Comparison of ENCODE assay signal across 1 cellular context in the genomic region with DNA sequence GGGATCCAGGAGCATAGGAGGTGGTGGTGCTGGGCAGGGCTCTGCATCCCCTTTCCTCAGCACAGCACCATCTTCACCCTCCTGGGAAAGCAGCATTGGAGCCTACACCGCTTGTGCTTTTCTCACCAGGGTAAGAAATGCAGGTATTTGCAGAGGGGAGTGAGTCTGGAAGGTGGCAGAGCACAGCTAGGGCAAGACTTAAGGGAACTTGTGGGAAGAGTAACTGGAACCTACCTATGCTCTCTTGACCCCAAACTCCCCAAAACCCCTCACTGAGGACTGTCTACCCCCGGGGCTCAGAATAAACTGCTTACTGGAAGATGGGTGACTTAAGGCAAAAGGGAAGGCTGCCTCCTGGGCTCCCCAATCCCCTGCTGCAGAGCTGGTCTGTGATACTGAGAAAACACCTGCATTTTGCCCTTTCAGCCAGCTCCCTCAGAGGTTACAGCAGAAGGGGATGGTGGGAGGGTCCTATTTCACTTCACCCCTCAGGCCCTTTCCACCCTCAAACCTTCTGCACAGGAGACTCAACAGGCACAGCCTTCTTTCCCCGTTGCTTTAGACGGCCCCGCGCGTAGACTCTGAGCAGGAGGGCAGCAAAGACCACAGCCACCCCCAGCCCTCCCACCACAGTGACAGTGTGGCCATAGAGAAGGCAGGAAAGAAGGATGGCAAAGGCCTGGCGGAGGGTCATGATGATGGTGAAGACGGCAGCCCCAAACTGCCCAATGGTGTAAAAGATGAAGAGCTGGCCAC.
TF ChIP-seq lines count a peak whose summit lies in the region.

No MANE protein-coding gene starts in this region.

TF ChIP-seq in K562, 482 proteins besides CTCF, POLR2A, EP300 and RAD21 (continued from another document and continues in another):
- TF ChIP-seq, protein P1, sequence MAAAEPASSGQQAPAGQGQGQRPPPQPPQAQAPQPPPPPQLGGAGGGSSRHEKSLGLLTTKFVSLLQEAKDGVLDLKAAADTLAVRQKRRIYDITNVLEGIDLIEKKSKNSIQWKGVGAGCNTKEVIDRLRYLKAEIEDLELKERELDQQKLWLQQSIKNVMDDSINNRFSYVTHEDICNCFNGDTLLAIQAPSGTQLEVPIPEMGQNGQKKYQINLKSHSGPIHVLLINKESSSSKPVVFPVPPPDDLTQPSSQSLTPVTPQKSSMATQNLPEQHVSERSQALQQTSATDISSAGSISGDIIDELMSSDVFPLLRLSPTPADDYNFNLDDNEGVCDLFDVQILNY (CRISPR knock-in tag; IDR thresholded peaks at IDR 0.05): 0 out of 2 replicates have a peak, but pooled peaks have one; percentile 74
- TF ChIP-seq ZNF133 (CRISPR knock-in tag; IDR thresholded peaks at IDR 0.05) (no peak), CREB1 (IDR thresholded peaks at IDR 0.05) (peak; percentile 26; the same call in 1 of the 2 replicates), CREB1 (CRISPR knock-in tag; IDR thresholded peaks at IDR 0.05) (no peak), SAFB (IDR thresholded peaks at IDR 0.05; ENCODE audit: borderline replicate concordance, low read depth, low read length) (no peak), NFATC3 (IDR thresholded peaks at IDR 0.05) (0 out of 2 replicates have a peak, but pooled peaks have one; percentile 11), SP1 (CRISPR knock-in tag; IDR thresholded peaks at IDR 0.05) (peak; percentile 72; the same call in 1 of the 2 replicates), ZNF609 (CRISPR knock-in tag; IDR thresholded peaks at IDR 0.05; ENCODE audit: borderline replicate concordance) (no peak), ZNF655 (CRISPR knock-in tag; IDR thresholded peaks at IDR 0.05) (no peak), ZC3H11A (IDR thresholded peaks at IDR 0.05; ENCODE audit: low read depth, low read length) (0 out of 2 replicates have a peak, but pooled peaks have one; percentile 32), ZNF77 (CRISPR knock-in tag; IDR thresholded peaks at IDR 0.05) (no peak), ZFP36 (IDR thresholded peaks at IDR 0.05; ENCODE audit: low read depth, low read length, partially characterized antibody) (no peak), RHOXF2B (CRISPR knock-in tag; conservative IDR thresholded peaks at IDR 0.05) (0 out of 2 replicates have a peak, but pooled peaks have one; percentile 3), SAFB2 (IDR thresholded peaks at IDR 0.05; ENCODE audit: borderline replicate concordance, low read depth, low read length, severe bottlenecking) (no peak), SIN3A (IDR thresholded peaks at IDR 0.05; ENCODE audit: borderline replicate concordance in 2 of 2, control insufficient read depth in 1 of 2, low read depth in 2 of 2, low read length in 2 of 2) (peak in 1 of 2 experiments; percentile 59; a peak in 1 of 4 replicates), MXD1 (CRISPR knock-in tag; IDR thresholded peaks at IDR 0.05; ENCODE audit: borderline replicate concordance, poor library complexity, severe bottlenecking) (no peak), PHB2 (IDR thresholded peaks at IDR 0.05; ENCODE audit: low read depth) (no peak), RBM17 (IDR thresholded peaks at IDR 0.05; ENCODE audit: borderline replicate concordance, low read depth, low read length) (no peak), FOS (IDR thresholded peaks at IDR 0.05; ENCODE audit: extremely low read depth, insufficient read length) (no peak), TFAM (CRISPR knock-in tag; conservative IDR thresholded peaks at IDR 0.05) (no peak), ZC3H4 (CRISPR knock-in tag; IDR thresholded peaks at IDR 0.05; ENCODE audit: borderline replicate concordance) (peak; percentile 78; the same call in 1 of the 2 replicates), DACH1 (IDR thresholded peaks at IDR 0.05; ENCODE audit: partially characterized antibody) (no peak), HMG20B (CRISPR knock-in tag; IDR thresholded peaks at IDR 0.05) (no peak), POLR2H (tag; IDR thresholded peaks at IDR 0.05; ENCODE audit: low read depth) (0 out of 2 replicates have a peak, but pooled peaks have one; percentile 7), AFF4 (CRISPR knock-in tag; IDR thresholded peaks at IDR 0.05) (0 out of 2 replicates have a peak, but pooled peaks have one; percentile 21), NBN (IDR thresholded peaks at IDR 0.05; ENCODE audit: low read depth) (no peak), ZNF75A (CRISPR knock-in tag; IDR thresholded peaks at IDR 0.05) (no peak), THRB (CRISPR knock-in tag; conservative IDR thresholded peaks at IDR 0.05) (peak; percentile 88), ILK (tag; IDR thresholded peaks at IDR 0.05; ENCODE audit: borderline replicate concordance, low read depth) (no peak), TSC22D4 (tag; IDR thresholded peaks at IDR 0.05) (no peak), ZBTB26 (CRISPR knock-in tag; IDR thresholded peaks at IDR 0.05) (peak; percentile 68; the same call in 1 of the 2 replicates), SRSF3 (IDR thresholded peaks at IDR 0.05; ENCODE audit: insufficient read depth, low read length) (no peak), ZEB2 (IDR thresholded peaks at IDR 0.05) (no peak), BCOR (IDR thresholded peaks at IDR 0.05) (no peak), POLR2AphosphoS5 (IDR thresholded peaks at IDR 0.05; ENCODE audit: control insufficient read depth, insufficient read depth, low read depth, low read length) (peak; percentile 87)
- TF ChIP-seq, protein P2, sequence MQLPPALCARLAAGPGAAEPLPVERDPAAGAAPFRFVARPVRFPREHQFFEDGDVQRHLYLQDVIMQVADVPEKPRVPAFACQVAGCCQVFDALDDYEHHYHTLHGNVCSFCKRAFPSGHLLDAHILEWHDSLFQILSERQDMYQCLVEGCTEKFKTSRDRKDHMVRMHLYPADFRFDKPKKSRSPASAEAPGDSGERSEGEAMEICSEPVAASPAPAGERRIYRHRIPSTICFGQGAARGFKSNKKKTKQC (CRISPR knock-in tag; IDR thresholded peaks at IDR 0.05): no peak
- TF ChIP-seq, protein P3, sequence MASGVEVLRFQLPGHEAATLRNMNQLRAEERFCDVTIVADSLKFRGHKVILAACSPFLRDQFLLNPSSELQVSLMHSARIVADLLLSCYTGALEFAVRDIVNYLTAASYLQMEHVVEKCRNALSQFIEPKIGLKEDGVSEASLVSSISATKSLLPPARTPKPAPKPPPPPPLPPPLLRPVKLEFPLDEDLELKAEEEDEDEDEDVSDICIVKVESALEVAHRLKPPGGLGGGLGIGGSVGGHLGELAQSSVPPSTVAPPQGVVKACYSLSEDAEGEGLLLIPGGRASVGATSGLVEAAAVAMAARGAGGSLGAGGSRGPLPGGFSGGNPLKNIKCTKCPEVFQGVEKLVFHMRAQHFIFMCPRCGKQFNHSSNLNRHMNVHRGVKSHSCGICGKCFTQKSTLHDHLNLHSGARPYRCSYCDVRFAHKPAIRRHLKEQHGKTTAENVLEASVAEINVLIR (CRISPR knock-in tag; IDR thresholded peaks at IDR 0.05): no peak
- TF ChIP-seq, protein P4, sequence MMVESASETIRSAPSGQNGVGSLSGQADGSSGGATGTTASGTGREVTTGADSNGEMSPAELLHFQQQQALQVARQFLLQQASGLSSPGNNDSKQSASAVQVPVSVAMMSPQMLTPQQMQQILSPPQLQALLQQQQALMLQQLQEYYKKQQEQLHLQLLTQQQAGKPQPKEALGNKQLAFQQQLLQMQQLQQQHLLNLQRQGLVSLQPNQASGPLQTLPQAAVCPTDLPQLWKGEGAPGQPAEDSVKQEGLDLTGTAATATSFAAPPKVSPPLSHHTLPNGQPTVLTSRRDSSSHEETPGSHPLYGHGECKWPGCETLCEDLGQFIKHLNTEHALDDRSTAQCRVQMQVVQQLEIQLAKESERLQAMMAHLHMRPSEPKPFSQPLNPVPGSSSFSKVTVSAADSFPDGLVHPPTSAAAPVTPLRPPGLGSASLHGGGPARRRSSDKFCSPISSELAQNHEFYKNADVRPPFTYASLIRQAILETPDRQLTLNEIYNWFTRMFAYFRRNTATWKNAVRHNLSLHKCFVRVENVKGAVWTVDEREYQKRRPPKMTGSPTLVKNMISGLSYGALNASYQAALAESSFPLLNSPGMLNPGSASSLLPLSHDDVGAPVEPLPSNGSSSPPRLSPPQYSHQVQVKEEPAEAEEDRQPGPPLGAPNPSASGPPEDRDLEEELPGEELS (CRISPR knock-in tag; IDR thresholded peaks at IDR 0.05; ENCODE audit: borderline replicate concordance): no peak
